In the genomic region with DNA sequence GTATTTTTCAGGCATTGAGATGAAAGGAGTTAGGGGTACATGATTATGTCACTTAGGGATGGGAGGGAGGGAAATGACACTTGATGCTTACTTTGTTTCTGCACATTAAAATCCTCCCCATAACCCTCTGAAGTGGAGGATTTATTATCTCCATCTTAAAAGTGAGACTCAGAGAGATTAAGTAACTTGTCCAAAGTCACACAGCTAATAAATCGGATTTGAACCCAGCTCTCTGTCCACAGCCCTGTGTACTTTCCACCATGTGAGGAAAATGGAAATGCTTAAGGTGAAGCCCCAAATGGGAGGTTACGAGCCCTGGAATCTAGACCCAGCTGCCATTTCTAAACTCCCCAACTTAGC, we compare ENCODE assay signal across 11 cellular contexts. TPM values are rescaled to one million over a fixed set of nuclear protein-coding genes. Genes with fewer than 3 reads are reported as not detected.
A peak's percentile ranks its signal among the peaks of the same experiment; 100 is the strongest.
DNase-seq lines count a peak whose midpoint lies in the region; ATAC-seq and TF ChIP-seq lines count a peak whose summit lies in the region.
"Had no signal": no experiment of that assay in that cellular context is flagged by ENCODE, and none has a peak within 500 bp of the region (broad histone marks: within the 10 kb centered on the region; RNA-seq: fewer than 3 reads in every experiment).

No MANE protein-coding gene starts in this region.

- H4K5ac ChIP-seq in H9 (ENCODE audit: insufficient read length, low read depth, low read length), result no peak overlapping the region

- WGBS in H9 (ENCODE audit: extremely low coverage, insufficient read length, low lambda C conversion rate), result no CpG with 5 or more reads among the region's 2 CpGs
- WGBS in suprapubic skin, result 43% methylated on average over 2 of the region's 2 CpGs

- H3K56ac ChIP-seq in H9 (ENCODE audit: insufficient read length, low read depth, low read length), result no peak overlapping the region

- DNase-seq in H9 (no peak), MCF 10A (ENCODE audit: unreplicated experiment) (no peak), memory B cell (ENCODE audit: low spot score in 2 of 2) (no peak), suprapubic skin (ENCODE audit: low spot score in 2 of 2) (no peak), NCI-H2107 (lab: John Stamatoyannopoulos, UW) (no peak), COR-L47 (lab: John Stamatoyannopoulos, UW) (no peak)
- DNase-seq in effector memory CD8-positive, alpha-beta T cell, result no peak
- DNase-seq: activated CD4-positive, alpha-beta T cell treated with anti-CD3 and anti-CD28 coated beads for 36 hours; activated naive CD4-positive, alpha-beta T cell; effector CD8-positive, alpha-beta T cell had no signal

- no peak overlapping the region for H3K4ac ChIP-seq in H9 (ENCODE audit: low read depth, low read length)

- CTCF ChIA-PET in MCF 10A (lab: Yijun Ruan, JAX), result interaction anchor here (0.6 to 2.4 kb wide), 9 partner anchors 10 to 1309 kb away, joined by 3 to 15 read pairs (median 4); no protein-coding TSS in a partner anchor

- peaks cover 5 to 7% (median 5%) of the 10 kb centered on the region in 3 experiments; a peak in 5 of 7 replicates for H3K36me3 Mint-ChIP-seq in H9 (ENCODE audit: insufficient read depth in 1 of 3, low read depth in 3 of 3)
- peaks cover 26% of the 10 kb centered on the region for H3K36me3 Mint-ChIP-seq in MCF 10A (ENCODE audit: insufficient read depth, unreplicated experiment)
- peaks cover 11% of the 10 kb centered on the region for H3K36me3 Mint-ChIP-seq in memory B cell
- peaks cover 18% of the 10 kb centered on the region for H3K36me3 Mint-ChIP-seq in effector memory CD8-positive, alpha-beta T cell (ENCODE audit: insufficient read depth)

- H2BK120ac ChIP-seq in H9 (ENCODE audit: low read depth, low read length, poor library complexity, severe bottlenecking), result no peak overlapping the region

- H2BK20ac ChIP-seq in H9 (ENCODE audit: low read depth, low read length, poor library complexity, severe bottlenecking), result no peak overlapping the region

- H3K27ac Mint-ChIP-seq in H9 (peak overlapping the region; percentile 95 to 98 (median 96)), MCF 10A (ENCODE audit: low read depth, unreplicated experiment) (peak overlapping the region; percentile 78), memory B cell (peak overlapping the region; percentile 47)
- H3K27ac Mint-ChIP-seq in effector memory CD8-positive, alpha-beta T cell, result no peak overlapping the region
- H3K27ac Mint-ChIP-seq: activated CD4-positive, alpha-beta T cell treated with anti-CD3 and anti-CD28 coated beads for 36 hours had no signal

- H3K4me1 Mint-ChIP-seq in H9, result peaks cover 62 to 69% of the 10 kb centered on the region in 2 experiments
- peaks cover 70% of the 10 kb centered on the region for H3K4me1 Mint-ChIP-seq in MCF 10A (ENCODE audit: insufficient read depth, unreplicated experiment)
- peaks cover 50% of the 10 kb centered on the region for H3K4me1 Mint-ChIP-seq in memory B cell
- peaks cover 60 to 62% of the 10 kb centered on the region in 2 donors for H3K4me1 Mint-ChIP-seq in effector memory CD8-positive, alpha-beta T cell (ENCODE audit: low read depth in 2 of 2)

- peaks cover 64% of the 10 kb centered on the region; the same call in 1 of the 2 replicates for H3K79me2 ChIP-seq in H9 (ENCODE audit: insufficient read depth, low read length)

- no peak for TF ChIP-seq EP300 in suprapubic skin (IDR thresholded peaks at IDR 0.05)

- no peak overlapping the region for H4K8ac ChIP-seq in H9 (replicated peaks; ENCODE audit: insufficient read length, low read depth, low read length)

- H3K23me2 ChIP-seq in H9 (ENCODE audit: insufficient read length, low read depth, low read length, poor library complexity, severe bottlenecking), result no peaks in the 10 kb centered on the region

- ATAC-seq in memory B cell (ENCODE audit: low read depth), result no peak
- ATAC-seq in effector memory CD8-positive, alpha-beta T cell (replicated peaks), result no peak
- ATAC-seq: activated CD4-positive, alpha-beta T cell treated with anti-CD3 and anti-CD28 coated beads for 36 hours had no signal

- POLR2A ChIA-PET in MCF 10A (lab: Yijun Ruan, JAX), result interaction anchor here (0.6 to 10.6 kb wide), 22 partner anchors 10 to 1427 kb away, joined by 3 to 282 read pairs (median 4); no protein-coding TSS in a partner anchor

- H3K23ac ChIP-seq in H9 (ENCODE audit: insufficient read length, low read depth, low read length), result no peak overlapping the region

- TF ChIP-seq CTCF in H9 (conservative IDR thresholded peaks at IDR 0.05) (no peak), MCF 10A (IDR thresholded peaks at IDR 0.05; ENCODE audit: unreplicated experiment) (no peak), suprapubic skin (IDR thresholded peaks at IDR 0.05) (no peak)

- H3K27me3 Mint-ChIP-seq in H9 (ENCODE audit: low read depth), result no peaks in the 10 kb centered on the region; the same call in 1 of the 2 replicates
- H3K27me3 Mint-ChIP-seq in MCF 10A (ENCODE audit: insufficient read depth, unreplicated experiment), result no peaks in the 10 kb centered on the region
- no peaks in the 10 kb centered on the region for H3K27me3 Mint-ChIP-seq in memory B cell
- no peaks in the 10 kb centered on the region for H3K27me3 Mint-ChIP-seq in effector memory CD8-positive, alpha-beta T cell
- H3K27me3 Mint-ChIP-seq: activated CD4-positive, alpha-beta T cell treated with anti-CD3 and anti-CD28 coated beads for 36 hours had no signal

- H3K36me3 ChIP-seq in suprapubic skin, result no peaks in the 10 kb centered on the region

- H3K4me3 Mint-ChIP-seq in H9, result no peak overlapping the region; a peak in 1 of 5 replicates
- H3K4me3 Mint-ChIP-seq in MCF 10A (ENCODE audit: unreplicated experiment), result peak overlapping the region; percentile 60
- H3K4me3 Mint-ChIP-seq in memory B cell, result no peak overlapping the region
- no peak overlapping the region for H3K4me3 Mint-ChIP-seq in effector memory CD8-positive, alpha-beta T cell
- H3K4me3 Mint-ChIP-seq: activated CD4-positive, alpha-beta T cell treated with anti-CD3 and anti-CD28 coated beads for 36 hours had no signal

- H2BK12ac ChIP-seq in H9 (ENCODE audit: insufficient read length, low read depth, low read length), result no peak overlapping the region

- no peak overlapping the region for H3T11ph ChIP-seq in H9 (ENCODE audit: low read length)

- H4K20me1 ChIP-seq in H9 (ENCODE audit: control insufficient read depth, insufficient read depth, insufficient read length), result no peaks in the 10 kb centered on the region

- H3K4me1 ChIP-seq in H9 (ENCODE audit: insufficient read depth, low read length) (peaks cover 33% of the 10 kb centered on the region; the same call in 1 of the 2 replicates), suprapubic skin (peaks cover 98% of the 10 kb centered on the region)

- H3K9me3 Mint-ChIP-seq in H9 (no peaks in the 10 kb centered on the region), MCF 10A (ENCODE audit: unreplicated experiment) (no peaks in the 10 kb centered on the region), memory B cell (no peaks in the 10 kb centered on the region)
- no peaks in the 10 kb centered on the region for H3K9me3 Mint-ChIP-seq in effector memory CD8-positive, alpha-beta T cell
- H3K9me3 Mint-ChIP-seq: neural crest cell had no signal

- H2BK15ac ChIP-seq in H9 (ENCODE audit: low read depth, low read length), result no peak overlapping the region

- no peak overlapping the region for H2AK5ac ChIP-seq in H9 (ENCODE audit: insufficient read length, low read length)

- no peak overlapping the region for H3K9ac ChIP-seq in H9 (ENCODE audit: extremely low read depth, insufficient read length, low read length)

- H3K14ac ChIP-seq in H9 (ENCODE audit: insufficient read depth, low read length), result no peak overlapping the region

- H2AFZ ChIP-seq in H9 (ENCODE audit: low read length), result no peak overlapping the region

- TF ChIP-seq POLR2A in suprapubic skin (IDR thresholded peaks at IDR 0.05), result no peak

- H3K9me3 ChIP-seq in H9 (ENCODE audit: control insufficient read depth, low read depth, low read length) (no peaks in the 10 kb centered on the region), suprapubic skin (no peaks in the 10 kb centered on the region)

- H3K27me3 ChIP-seq in H9 (ENCODE audit: insufficient read depth, low read length) (no peaks in the 10 kb centered on the region), suprapubic skin (no peaks in the 10 kb centered on the region)

- no TSS peak for BruUV-seq in MCF 10A (replicated peaks; lab: Mats Ljungman, UMichigan)

- no peak overlapping the region for H3K18ac ChIP-seq in H9 (ENCODE audit: insufficient read length, low read depth, low read length)

- no peak overlapping the region for H4K91ac ChIP-seq in H9 (ENCODE audit: insufficient read length, low read depth, low read length)

- H3K4me3 ChIP-seq in suprapubic skin, result no peak overlapping the region

- H2BK5ac ChIP-seq in H9 (ENCODE audit: insufficient read length, low read length), result no peak overlapping the region

- H3K27ac ChIP-seq in H9 (ENCODE audit: insufficient read length, low read depth, low read length) (peak overlapping the region; percentile 62), suprapubic skin (peak overlapping the region; percentile 70)

- H3K4me2 ChIP-seq in H9 (ENCODE audit: insufficient read depth, insufficient read length, low read length), result peak overlapping the region; percentile 13

- intact Hi-C loops in MCF 10A (cut with micrococcal nuclease), result loop anchor here (5.0 to 10.0 kb wide), 2 partner anchors 40 to 212 kb away; partner anchors contain the start of gene VPS26A

- H3K79me1 ChIP-seq in H9 (ENCODE audit: insufficient read depth, low read depth, low read length, poor library complexity, severe bottlenecking), result peaks cover 7% of the 10 kb centered on the region

RNA-seq across cellular contexts. Expression of gene HK1, which starts 58.6 kb away (rescaled TPM):
- 98.8 and 104 TPM in 2 replicates for total RNA-seq in H9 (2021)
- 126 and 134 TPM in 2 replicates for total RNA-seq in MCF 10A (2022)
- total RNA-seq in suprapubic skin, result 100 to 1,000 TPM; 119 to 142 (median 141) TPM

Comparison
In these comparisons a context has a peak if more than half of its experiments do, and no peak if none do; other contexts are left out.
1. H3K27ac Mint-ChIP-seq: peak in H9 (3 of 3), MCF 10A (single experiment) and memory B cell (single experiment); none in effector memory CD8-positive, alpha-beta T cell (0 of 2).